ENCODE assay signal across 7 cellular contexts in the genomic region with DNA sequence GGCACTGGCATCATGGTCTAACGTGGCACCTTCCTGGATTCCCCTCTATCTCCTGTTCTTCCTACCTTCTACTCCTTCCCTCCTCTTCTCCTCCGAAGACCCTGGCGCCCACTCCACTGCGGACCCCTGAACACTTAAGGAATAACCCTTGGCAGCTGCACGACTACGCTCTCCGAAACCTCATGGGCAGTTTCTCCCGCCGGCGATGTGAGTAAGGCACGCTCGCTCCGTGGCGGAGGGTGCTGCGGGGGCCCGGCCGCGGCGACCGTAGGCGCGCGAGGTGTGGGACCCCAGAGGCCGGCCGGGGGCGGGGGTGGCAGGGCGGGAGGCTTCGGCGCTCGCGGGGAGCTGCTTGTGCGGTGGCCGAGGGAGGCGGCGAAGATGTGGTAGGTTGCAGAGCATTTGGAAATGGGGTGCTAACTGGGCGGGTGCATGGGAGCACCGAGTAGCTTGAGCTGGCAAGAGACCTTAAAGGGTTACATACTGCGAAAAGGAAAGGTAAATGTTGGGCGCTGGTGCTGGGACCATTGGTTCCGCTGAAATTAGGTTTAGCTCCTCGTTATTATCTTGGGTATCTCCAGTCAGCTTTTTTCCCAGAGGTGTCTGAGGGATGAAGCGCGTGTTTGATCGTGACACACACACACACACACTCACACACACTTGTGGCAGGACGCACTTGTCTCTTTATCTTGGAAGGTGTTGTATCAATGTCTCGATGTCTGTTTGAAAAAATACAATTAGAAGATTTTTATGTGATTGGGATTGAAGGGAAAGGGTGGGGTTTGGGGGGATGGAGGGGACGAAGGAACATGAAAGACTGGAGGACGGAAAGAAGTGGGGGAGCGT. TPM values are rescaled to one million over a fixed set of nuclear protein-coding genes. Genes with fewer than 3 reads are reported as not detected.
DNase-seq lines count a peak whose midpoint lies in the region; ATAC-seq, FAIRE-seq and TF ChIP-seq lines count a peak whose summit lies in the region.

No MANE protein-coding gene starts in this region.

- H3K4me1 ChIP-seq in stomach smooth muscle (ENCODE audit: control insufficient read depth, insufficient read depth, low read length) (peaks cover 25% of the 10 kb centered on the region), adrenal gland (replicated peaks in 1 of 2) (peaks cover 0 to 11% of the 10 kb centered on the region in 2 donors)

- H3K4me1 Mint-ChIP-seq in activated naive CD8-positive, alpha-beta T cell treated with anti-CD3 and anti-CD28 coated beads, Interleukin-2, amount 50 U/mL, for 24 hours = peaks cover 6% of the 10 kb centered on the region

- H3K4me3 ChIP-seq in stomach smooth muscle (ENCODE audit: low read length in 2 of 2) (peak overlapping the region; percentile 74 to 79), adrenal gland (peak overlapping the region in 1 of 4 donors; percentile 54)

- WGBS in adrenal gland, 4 donors = 1 to 3% (median 2%) methylated on average over 34 to 49 of the region's 49 CpGs

- DNase-seq in HTR-8/SVneo (ENCODE audit: insufficient read length, low spot score) (peak; percentile 4), iPS-NIHi11 (ENCODE audit: low spot score) (peak; percentile 18), DMS79 treated with DMSO at 0.1 percent for 48 hours (lab: John Stamatoyannopoulos, UW) (no peak), adrenal gland (no peak)
- DNase-seq in activated naive CD8-positive, alpha-beta T cell treated with anti-CD3 and anti-CD28 coated beads, Interleukin-2, amount 50 U/mL, for 24 hours = no peak
- no peak for DNase-seq in stimulated activated CD8-positive, alpha-beta memory T cell treated with anti-CD3 and anti-CD28 coated beads, Interleukin-4, amount 100 ng/mL, for 48 hours

- intact Hi-C loops in adrenal gland (cut with DNase I) = no loop called here

- peaks cover 14 to 17% of the 10 kb centered on the region in 2 donors for H3K27me3 ChIP-seq in stomach smooth muscle (ENCODE audit: control insufficient read depth in 1 of 2, insufficient read depth in 2 of 2, low read length in 2 of 2)
- peaks cover 21% of the 10 kb centered on the region for H3K27me3 ChIP-seq in adrenal gland

- H3K36me3 ChIP-seq in stomach smooth muscle (ENCODE audit: control insufficient read depth in 2 of 2, insufficient read depth in 2 of 2, low read length in 2 of 2) = no peaks in the 10 kb centered on the region
- no peaks in the 10 kb centered on the region for H3K36me3 ChIP-seq in adrenal gland (replicated peaks in 1 of 2)

- H3K27ac Mint-ChIP-seq in activated naive CD8-positive, alpha-beta T cell treated with anti-CD3 and anti-CD28 coated beads, Interleukin-2, amount 50 U/mL, for 24 hours = peak overlapping the region; percentile 67

- no peaks in the 10 kb centered on the region for H3K9me3 Mint-ChIP-seq in activated naive CD8-positive, alpha-beta T cell treated with anti-CD3 and anti-CD28 coated beads, Interleukin-2, amount 50 U/mL, for 24 hours

- ATAC-seq in activated naive CD8-positive, alpha-beta T cell treated with anti-CD3 and anti-CD28 coated beads, Interleukin-2, amount 50 U/mL, for 24 hours = no peak

- H3K27me3 Mint-ChIP-seq in activated naive CD8-positive, alpha-beta T cell treated with anti-CD3 and anti-CD28 coated beads, Interleukin-2, amount 50 U/mL, for 24 hours = peaks cover 32% of the 10 kb centered on the region

- H3K4me3 Mint-ChIP-seq in activated naive CD8-positive, alpha-beta T cell treated with anti-CD3 and anti-CD28 coated beads, Interleukin-2, amount 50 U/mL, for 24 hours = peak overlapping the region; percentile 71

- H3K36me3 Mint-ChIP-seq in activated naive CD8-positive, alpha-beta T cell treated with anti-CD3 and anti-CD28 coated beads, Interleukin-2, amount 50 U/mL, for 24 hours (ENCODE audit: low read depth) = peaks cover 1% of the 10 kb centered on the region

- no peak for TF ChIP-seq CTCF in adrenal gland (IDR thresholded peaks at IDR 0.05)

- TF ChIP-seq POLR2A in adrenal gland (IDR thresholded peaks at IDR 0.05) = no peak

- peak overlapping the region in 1 of 2 donors; percentile 58 for H3K9ac ChIP-seq in stomach smooth muscle (ENCODE audit: low read length in 2 of 2)

- H3K27ac ChIP-seq in stomach smooth muscle (ENCODE audit: low read length) (no peak overlapping the region), adrenal gland (no peak overlapping the region)

- no peaks in the 10 kb centered on the region for H3K9me3 ChIP-seq in stomach smooth muscle (ENCODE audit: control insufficient read depth in 2 of 2, low read length in 2 of 2)
- H3K9me3 ChIP-seq in adrenal gland (replicated peaks in 1 of 3) = no peaks in the 10 kb centered on the region

- no peak for FAIRE-seq in HTR-8/SVneo (lab: Jason Lieb, UNC)

RNA-seq across cellular contexts. Expression of a gene that starts 0.9 kb away (rescaled TPM):
- total RNA-seq in adrenal gland = under 1 TPM in 5 of 8 donors, not detected in 3; under 0.01 to 0.98 (median 0.30) TPM
- under 1 TPM; 0.05 to 0.37 (median 0.32) TPM for polyA plus RNA-seq in adrenal gland

Comparison
In these comparisons a context has a peak if more than half of its experiments do, and no peak if none do; other contexts are left out.
1. DNase-seq: peak in HTR-8/SVneo (single experiment) and iPS-NIHi11 (single experiment); none in activated naive CD8-positive, alpha-beta T cell treated with anti-CD3 and anti-CD28 coated beads, Interleukin-2, amount 50 U/mL, for 24 hours (single experiment), DMS79 treated with DMSO at 0.1 percent for 48 hours (single experiment), stimulated activated CD8-positive, alpha-beta memory T cell treated with anti-CD3 and anti-CD28 coated beads, Interleukin-4, amount 100 ng/mL, for 48 hours (single experiment) and adrenal gland (0 of 7).